14 cellular contexts compared by ENCODE assay signal in the genomic region with DNA sequence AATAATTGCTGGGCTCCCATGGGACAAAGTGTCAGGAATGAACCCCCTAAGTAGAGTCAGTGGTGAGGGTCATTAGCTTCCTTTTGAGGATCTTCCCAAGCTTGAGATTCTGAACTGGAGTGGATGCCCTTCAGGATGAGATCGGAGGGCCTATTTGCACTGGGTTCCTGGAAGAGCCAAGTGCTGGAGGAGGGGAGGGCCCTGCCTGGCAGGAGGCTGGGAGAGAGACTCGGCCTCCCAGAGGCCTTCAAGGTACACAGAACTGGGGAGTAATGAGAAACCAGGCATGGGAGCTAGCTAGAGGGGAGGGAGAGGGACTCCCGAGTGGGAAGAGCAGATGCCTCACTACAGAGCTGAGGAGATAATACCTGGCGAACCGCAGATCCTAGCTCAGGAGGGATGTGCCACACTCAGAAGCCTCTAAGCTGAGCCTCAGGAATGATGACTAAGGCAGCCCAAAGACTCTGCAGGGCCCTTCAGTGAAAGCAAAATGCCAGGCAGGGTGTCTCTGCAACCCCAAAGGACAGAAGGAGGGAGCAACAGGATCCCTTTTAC. TPM values are rescaled to one million over a fixed set of nuclear protein-coding genes. Genes with fewer than 3 reads are reported as not detected.
DNase-seq lines count a peak whose midpoint lies in the region; ATAC-seq and TF ChIP-seq lines count a peak whose summit lies in the region.
"Had no signal": no experiment of that assay in that cellular context is flagged by ENCODE, and none has a peak within 500 bp of the region (broad histone marks: within the 10 kb centered on the region; RNA-seq: fewer than 3 reads in every experiment).

No MANE protein-coding gene starts in this region.

- H3K4me2 ChIP-seq in DND-41 (ENCODE audit: insufficient read depth, low read length) (no peak overlapping the region), mesenchymal stem cell (ENCODE audit: low read length, poor library complexity, severe bottlenecking) (no peak overlapping the region)

- peaks cover 45% of the 10 kb centered on the region for H3K79me1 ChIP-seq in mesenchymal stem cell (replicated peaks; ENCODE audit: low read length, poor library complexity, severe bottlenecking)

- intact Hi-C loops in CD4-positive, alpha-beta T cell (cut with DNase I, micrococcal nuclease) = no loop called here

- H2BK5ac ChIP-seq in mesenchymal stem cell (ENCODE audit: low read depth, low read length, poor library complexity, severe bottlenecking) = no peak overlapping the region

- DNase-seq in CD4-positive, alpha-beta T cell = no peak
- DNase-seq in DND-41 (no peak), mesenchymal stem cell (no peak), NCI-H2029 (lab: John Stamatoyannopoulos, UW) (no peak), LoVo (ENCODE audit: low spot score) (no peak), NCI-H524 treated with DMSO at 0.1 percent for 48 hours (lab: John Stamatoyannopoulos, UW) (no peak)
- DNase-seq: kidney glomerular epithelial cell, NCI-H1092, NCI-H345 had no signal

- no peak overlapping the region for H2BK120ac ChIP-seq in mesenchymal stem cell (ENCODE audit: low read depth, low read length)

- no peak overlapping the region for H4K8ac ChIP-seq in mesenchymal stem cell (ENCODE audit: low read length)

- H3K14ac ChIP-seq in mesenchymal stem cell (ENCODE audit: low read length in 2 of 2) = no peak overlapping the region

- POLR2A ChIA-PET in CD4-positive, alpha-beta T cell (lab: Charles Lee) = interaction anchor here (0.8 to 2.8 kb wide), 6 partner anchors 8 to 67 kb away, joined by 3 to 21 read pairs (median 4); a partner anchor contains a TSS

- H2AK5ac ChIP-seq in mesenchymal stem cell (ENCODE audit: low read length, severe bottlenecking) = no peak overlapping the region

- no peak overlapping the region for H3K4ac ChIP-seq in mesenchymal stem cell (ENCODE audit: low read depth in 1 of 2, low read length in 2 of 2)

- H3K36me3 ChIP-seq in DND-41 (ENCODE audit: insufficient read depth, low read length) = peaks cover 93% of the 10 kb centered on the region
- H3K36me3 ChIP-seq in mesenchymal stem cell (ENCODE audit: control insufficient read depth in 1 of 2, insufficient read depth in 2 of 2, low read depth in 1 of 2, low read length in 2 of 2) = peaks cover 90% of the 10 kb centered on the region in 2 experiments

- peaks cover 30% of the 10 kb centered on the region for H3K79me2 ChIP-seq in DND-41 (ENCODE audit: insufficient read depth, low read length)

- H3K9ac ChIP-seq in DND-41 (ENCODE audit: low read depth, low read length) = no peak overlapping the region
- peak overlapping the region; percentile 21 for H3K9ac ChIP-seq in mesenchymal stem cell (ENCODE audit: low read length)

- H4K91ac ChIP-seq in mesenchymal stem cell (ENCODE audit: low read length) = no peak overlapping the region

- peaks cover 72% of the 10 kb centered on the region for H4K20me1 ChIP-seq in DND-41 (ENCODE audit: insufficient read depth, low read length)

- H2AFZ ChIP-seq in DND-41 (ENCODE audit: low read depth, low read length) (no peak overlapping the region), mesenchymal stem cell (ENCODE audit: low read depth, low read length) (no peak overlapping the region)

- H3K18ac ChIP-seq in mesenchymal stem cell (ENCODE audit: low read depth in 1 of 2, low read length in 2 of 2) = no peak overlapping the region

- peaks cover 2% of the 10 kb centered on the region; the same call in 1 of the 2 replicates for H3K4me1 ChIP-seq in DND-41 (ENCODE audit: insufficient read depth, low read length)
- peaks cover 7% of the 10 kb centered on the region for H3K4me1 ChIP-seq in mesenchymal stem cell (ENCODE audit: control insufficient read depth, insufficient read depth, low read depth, low read length)
- H3K4me1 ChIP-seq: breast epithelium had no signal

- CTCF ChIA-PET in CD4-positive, alpha-beta T cell (lab: Charles Lee) = no interaction called here

- no peak for ATAC-seq in CD4-positive, alpha-beta T cell (ENCODE audit: poor library complexity)
- peak; percentile 2; the same call in 1 of the 3 replicates for ATAC-seq in DND-41 (ENCODE audit: insufficient read depth, low read depth)
- peak; percentile 12 for ATAC-seq in activated T-helper 17 cell treated with anti-CD3 and anti-CD28 coated beads, Interleukin-2, amount 50 U/mL, for 72 hours (replicated peaks)

- peaks cover 91% of the 10 kb centered on the region for H3K36me3 Mint-ChIP-seq in CD4-positive, alpha-beta T cell (ENCODE audit: low read depth)
- peaks cover 100% of the 10 kb centered on the region for H3K36me3 Mint-ChIP-seq in activated T-helper 17 cell treated with anti-CD3 and anti-CD28 coated beads, Interleukin-2, amount 50 U/mL, for 72 hours (ENCODE audit: low read depth)

- no peak overlapping the region for H3K23ac ChIP-seq in mesenchymal stem cell (ENCODE audit: low read length in 2 of 2)

- H3K27ac Mint-ChIP-seq in CD4-positive, alpha-beta T cell = peak overlapping the region; percentile 72
- peak overlapping the region; percentile 95 for H3K27ac Mint-ChIP-seq in activated T-helper 17 cell treated with anti-CD3 and anti-CD28 coated beads, Interleukin-2, amount 50 U/mL, for 72 hours

- H2BK12ac ChIP-seq in mesenchymal stem cell (ENCODE audit: low read length in 2 of 2) = no peak overlapping the region

- H3K4me3 Mint-ChIP-seq in CD4-positive, alpha-beta T cell = no peak overlapping the region
- H3K4me3 Mint-ChIP-seq in activated T-helper 17 cell treated with anti-CD3 and anti-CD28 coated beads, Interleukin-2, amount 50 U/mL, for 72 hours = no peak overlapping the region
- H3K4me3 Mint-ChIP-seq: nephron had no signal

- H3K27me3 ChIP-seq in CD4-positive, alpha-beta T cell (ENCODE audit: control insufficient read depth, insufficient read depth, low read length) = no peaks in the 10 kb centered on the region
- no peaks in the 10 kb centered on the region for H3K27me3 ChIP-seq in DND-41 (ENCODE audit: insufficient read depth, low read length, poor library complexity)
- no peaks in the 10 kb centered on the region for H3K27me3 ChIP-seq in mesenchymal stem cell (ENCODE audit: control insufficient read depth in 1 of 2, insufficient read depth in 1 of 2, low read length in 2 of 2)
- H3K27me3 ChIP-seq: breast epithelium, suprapubic skin had no signal

- H3K27me3 Mint-ChIP-seq in CD4-positive, alpha-beta T cell = no peaks in the 10 kb centered on the region
- H3K27me3 Mint-ChIP-seq in activated T-helper 17 cell treated with anti-CD3 and anti-CD28 coated beads, Interleukin-2, amount 50 U/mL, for 72 hours = no peaks in the 10 kb centered on the region

- 88% methylated on average over 5 of the region's 5 CpGs for WGBS in mesenchymal stem cell

- H3K4me3 ChIP-seq in DND-41 (ENCODE audit: low read depth in 1 of 2, low read length in 2 of 2) = no peak overlapping the region
- no peak overlapping the region for H3K4me3 ChIP-seq in mesenchymal stem cell (ENCODE audit: insufficient read depth in 1 of 2, low read depth in 1 of 2, low read length in 2 of 2)
- H3K4me3 ChIP-seq: breast epithelium, suprapubic skin had no signal

- H3K4me1 Mint-ChIP-seq in CD4-positive, alpha-beta T cell (ENCODE audit: low read depth) = peaks cover 21% of the 10 kb centered on the region
- peaks cover 26% of the 10 kb centered on the region for H3K4me1 Mint-ChIP-seq in activated T-helper 17 cell treated with anti-CD3 and anti-CD28 coated beads, Interleukin-2, amount 50 U/mL, for 72 hours

- no peak for TF ChIP-seq CTCF in CD4-positive, alpha-beta T cell (IDR thresholded peaks at IDR 0.05)
- no peak for TF ChIP-seq CTCF in DND-41 (IDR thresholded peaks at IDR 0.05; ENCODE audit: borderline replicate concordance, extremely low read depth, low read length, poor library complexity, severe bottlenecking)

- H3K9me3 ChIP-seq in CD4-positive, alpha-beta T cell (ENCODE audit: control insufficient read depth, low read length) = no peaks in the 10 kb centered on the region
- H3K9me3 ChIP-seq in DND-41 (ENCODE audit: insufficient read depth, low read length, severe bottlenecking) (no peaks in the 10 kb centered on the region), mesenchymal stem cell (ENCODE audit: control insufficient read depth, low read length) (no peaks in the 10 kb centered on the region)
- H3K9me3 ChIP-seq: breast epithelium, suprapubic skin had no signal

- H3K27ac ChIP-seq in CD4-positive, alpha-beta T cell (ENCODE audit: low read depth, low read length) = no peak overlapping the region
- H3K27ac ChIP-seq in DND-41 (ENCODE audit: low read length) (no peak overlapping the region), mesenchymal stem cell (ENCODE audit: low read length, poor library complexity, severe bottlenecking) (no peak overlapping the region)
- H3K27ac ChIP-seq: breast epithelium, epithelial cell of prostate, suprapubic skin had no signal

- H2BK15ac ChIP-seq in mesenchymal stem cell (ENCODE audit: low read depth, poor library complexity, severe bottlenecking) = no peak overlapping the region

- H3K9me3 Mint-ChIP-seq in CD4-positive, alpha-beta T cell = no peaks in the 10 kb centered on the region
- H3K9me3 Mint-ChIP-seq in activated T-helper 17 cell treated with anti-CD3 and anti-CD28 coated beads, Interleukin-2, amount 50 U/mL, for 72 hours = no peaks in the 10 kb centered on the region
- H3K9me3 Mint-ChIP-seq: nephron had no signal

RNA-seq across cellular contexts. Expression of a gene that starts 9.4 kb away (rescaled TPM):
- total RNA-seq in CD4-positive, alpha-beta T cell = 10 to 100 TPM; 35.0 to 38.0 TPM
- total RNA-seq in activated T-helper 17 cell treated with anti-CD3 and anti-CD28 coated beads, Interleukin-2, amount 50 U/mL, for 72 hours = 100 to 1,000 TPM in 1 of 2 donors, 10 to 100 TPM in 1; 73.7 to 129 TPM
- polyA plus RNA-seq in mesenchymal stem cell (2013, experiment 1 of 2) = 109 TPM
- polyA plus RNA-seq in mesenchymal stem cell (2013, experiment 2 of 2) = 104 TPM

RNA-seq across cellular contexts. Expression of a gene that starts 9.8 kb away (rescaled TPM):
- 100 to 1,000 TPM; 147 to 153 TPM for total RNA-seq in CD4-positive, alpha-beta T cell
- total RNA-seq in activated T-helper 17 cell treated with anti-CD3 and anti-CD28 coated beads, Interleukin-2, amount 50 U/mL, for 72 hours = 100 to 1,000 TPM in 1 of 2 donors, 10 to 100 TPM in 1; 96.1 to 138 TPM
- polyA plus RNA-seq in mesenchymal stem cell (2013, experiment 1 of 2) = 171 TPM
- 175 TPM for polyA plus RNA-seq in mesenchymal stem cell (2013, experiment 2 of 2)

RNA-seq across cellular contexts. Expression of a gene that starts 24.4 kb away (rescaled TPM):
- 10 to 100 TPM; 58.8 to 66.6 TPM for total RNA-seq in CD4-positive, alpha-beta T cell
- total RNA-seq in activated T-helper 17 cell treated with anti-CD3 and anti-CD28 coated beads, Interleukin-2, amount 50 U/mL, for 72 hours = 100 to 1,000 TPM; 223 to 410 TPM
- polyA plus RNA-seq in mesenchymal stem cell (2013, experiment 1 of 2) = 211 TPM
- 214 TPM for polyA plus RNA-seq in mesenchymal stem cell (2013, experiment 2 of 2)

RNA-seq across cellular contexts. Expression of a gene that starts 39.6 kb away (rescaled TPM):
- total RNA-seq in CD4-positive, alpha-beta T cell = 1 to 10 TPM; 4.8 to 5.3 TPM
- 1 to 10 TPM; 4.3 to 5.4 TPM for total RNA-seq in activated T-helper 17 cell treated with anti-CD3 and anti-CD28 coated beads, Interleukin-2, amount 50 U/mL, for 72 hours
- polyA plus RNA-seq in mesenchymal stem cell (2013, experiment 1 of 2) = 2.8 TPM
- 2.4 TPM for polyA plus RNA-seq in mesenchymal stem cell (2013, experiment 2 of 2)

RNA-seq across cellular contexts. Expression of a gene that starts 39.8 kb away (rescaled TPM):
- total RNA-seq in CD4-positive, alpha-beta T cell = 10 to 100 TPM; 28.1 to 31.7 TPM
- 10 to 100 TPM; 36.8 to 38.9 TPM for total RNA-seq in activated T-helper 17 cell treated with anti-CD3 and anti-CD28 coated beads, Interleukin-2, amount 50 U/mL, for 72 hours
- 26.1 TPM for polyA plus RNA-seq in mesenchymal stem cell (2013, experiment 1 of 2)
- polyA plus RNA-seq in mesenchymal stem cell (2013, experiment 2 of 2) = 26.9 TPM
